8 cellular contexts compared by ENCODE assay signal in the genomic region with DNA sequence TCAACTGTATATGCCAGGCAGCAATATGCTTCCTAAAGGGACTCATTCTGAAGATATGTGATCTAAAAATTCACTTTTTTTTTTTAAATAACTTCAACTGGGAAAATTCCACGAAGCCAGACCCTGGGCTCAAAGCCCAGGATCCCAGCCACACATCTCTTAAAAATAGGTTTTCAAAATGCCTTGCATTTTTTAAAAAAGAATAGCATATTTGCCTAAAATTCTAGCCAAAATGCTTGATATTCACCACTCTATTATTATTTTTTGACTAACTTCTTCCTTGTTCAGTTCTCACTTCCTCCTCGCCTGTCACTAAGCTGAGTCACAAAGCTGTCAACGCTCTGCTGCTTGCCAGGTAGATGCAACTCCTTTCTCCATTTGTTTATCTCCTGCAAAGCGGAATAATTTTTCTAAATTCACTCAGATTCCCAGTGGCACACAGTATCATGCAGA. TPM values are rescaled to one million over a fixed set of nuclear protein-coding genes. Genes with fewer than 3 reads are reported as not detected.
A peak's percentile ranks its signal among the peaks of the same experiment; 100 is the strongest.
DNase-seq lines count a peak whose midpoint lies in the region; ATAC-seq, FAIRE-seq and TF ChIP-seq lines count a peak whose summit lies in the region.

No MANE protein-coding gene starts in this region.

- H3K27me3 ChIP-seq in endothelial cell of umbilical vein (ENCODE audit: control insufficient read depth in 2 of 2, insufficient read depth in 2 of 2, low read length in 2 of 2) (no peaks in the 10 kb centered on the region), upper lobe of right lung (no peaks in the 10 kb centered on the region)

- BruUV-seq in endothelial cell of umbilical vein (replicated peaks; lab: Mats Ljungman, UMichigan) = no TSS peak

- H3K36me3 ChIP-seq in endothelial cell of umbilical vein (ENCODE audit: control insufficient read depth in 2 of 2, extremely low read depth in 1 of 2, insufficient read depth in 2 of 2, low read length in 2 of 2) = no peaks in the 10 kb centered on the region
- H3K36me3 ChIP-seq in upper lobe of right lung = no peaks in the 10 kb centered on the region

- H3K27ac ChIP-seq in endothelial cell of umbilical vein (ENCODE audit: insufficient read depth, low read depth, low read length) = no peak overlapping the region
- no peak overlapping the region for H3K27ac ChIP-seq in upper lobe of right lung

- H4K20me1 ChIP-seq in endothelial cell of umbilical vein (replicated peaks; ENCODE audit: control insufficient read depth, extremely low read depth, insufficient read depth, low read length) = no peaks in the 10 kb centered on the region

- TF ChIP-seq CTCF in endothelial cell of umbilical vein (IDR thresholded peaks at IDR 0.05; ENCODE audit: extremely low read depth in 1 of 2, insufficient read depth in 1 of 2, low read depth in 1 of 2, low read length in 2 of 2) (no peak), upper lobe of right lung (IDR thresholded peaks at IDR 0.05) (no peak)

- H3K9ac ChIP-seq in endothelial cell of umbilical vein (replicated peaks; ENCODE audit: extremely low read depth, insufficient read depth, low read length) = no peak overlapping the region

- no peaks in the 10 kb centered on the region for H3K9me1 ChIP-seq in endothelial cell of umbilical vein (replicated peaks; ENCODE audit: control insufficient read depth, extremely low read depth, insufficient read depth, low read length)

- ATAC-seq in upper lobe of right lung (peak; percentile 28), GM19035 (IDR thresholded peaks at IDR 0.05; ENCODE audit: unreplicated experiment) (no peak)

- FAIRE-seq in endothelial cell of umbilical vein (lab: Jason Lieb, UNC) = peak; percentile 42

- dilution Hi-C loops in endothelial cell of umbilical vein (cut with MboI; ENCODE audit: extremely low pct_ligation_motif_present, low sequenced_read_pairs) = no loop called here

- intact Hi-C loops in endothelial cell of umbilical vein (cut with micrococcal nuclease) (no loop called here), upper lobe of right lung (cut with DNase I) (no loop called here)

- H3K4me2 ChIP-seq in endothelial cell of umbilical vein (ENCODE audit: insufficient read depth, low read length) = no peak overlapping the region

- H3K79me2 ChIP-seq in endothelial cell of umbilical vein (ENCODE audit: control insufficient read depth, insufficient read depth, low read length) = no peaks in the 10 kb centered on the region

- no peak overlapping the region for H2AFZ ChIP-seq in endothelial cell of umbilical vein (ENCODE audit: low read depth, low read length)

- POLR2A ChIA-PET in endothelial cell of umbilical vein (lab: Charles Lee) = no interaction called here

- no peak overlapping the region for H3K4me3 ChIP-seq in endothelial cell of umbilical vein (replicated peaks in 1 of 3; ENCODE audit: insufficient read depth in 1 of 3, low read depth in 1 of 3, low read length in 3 of 3)
- no peak overlapping the region for H3K4me3 ChIP-seq in upper lobe of right lung

- no peaks in the 10 kb centered on the region for H3K9me3 ChIP-seq in endothelial cell of umbilical vein (replicated peaks; ENCODE audit: control insufficient read depth, insufficient read depth, low read length)
- no peaks in the 10 kb centered on the region for H3K9me3 ChIP-seq in upper lobe of right lung

- CTCF ChIA-PET in endothelial cell of umbilical vein (lab: Charles Lee) = interaction anchor here (1.0 to 1.5 kb wide), 4 partner anchors 9 to 132 kb away, joined by 3 to 4 read pairs (median 4); no protein-coding TSS in a partner anchor

- H3K4me1 ChIP-seq in endothelial cell of umbilical vein (ENCODE audit: control insufficient read depth, extremely low read depth, insufficient read depth, low read length) (peaks cover 11% of the 10 kb centered on the region), upper lobe of right lung (peaks cover 20% of the 10 kb centered on the region)

- TF ChIP-seq POLR2A in endothelial cell of umbilical vein (IDR thresholded peaks at IDR 0.05; ENCODE audit: low read depth, low read length) = no peak

- peak; percentile 44 for DNase-seq in SKM-1 treated with dmso at 0.1 percent for 144 hours (lab: John Stamatoyannopoulos, UW; ENCODE audit: unreplicated experiment)
- no peak for DNase-seq in SKM-1 (lab: John Stamatoyannopoulos, UW; ENCODE audit: unreplicated experiment)
- peak; percentile 25 for DNase-seq in LoVo (ENCODE audit: low spot score)
- DNase-seq in endothelial cell of umbilical vein (ENCODE audit: low read depth, low spot score) = peak; percentile 45
- DNase-seq in upper lobe of right lung = no peak
- no peak for DNase-seq in effector CD4-positive, alpha-beta T cell
- DNase-seq in RKO (ENCODE audit: low spot score) = no peak

TF ChIP-seq in endothelial cell of umbilical vein, 7 proteins besides CTCF, POLR2A, EP300 and RAD21:
- TF ChIP-seq GATA2 (IDR thresholded peaks at IDR 0.05; ENCODE audit: insufficient read depth, insufficient read length, low read depth, low read length) (no peak), FOS (IDR thresholded peaks at IDR 0.05; ENCODE audit: borderline replicate concordance, insufficient read depth, low read length) (peak; percentile 51)

RNA-seq across cellular contexts. Expression of a gene that starts 28.0 kb away (rescaled TPM):
- total RNA-seq in endothelial cell of umbilical vein (58.9 and 67.0 TPM in 2 replicates), upper lobe of right lung (57.5 TPM)
- 75.9 and 78.9 TPM in 2 replicates for polyA plus RNA-seq in endothelial cell of umbilical vein
- polyA plus RNA-seq in endothelial cell of umbilical vein (2011; cell fraction: cytosol; rRNA removed) = 48.6 and 57.5 TPM in 2 replicates
- polyA plus RNA-seq in endothelial cell of umbilical vein (2011; cell fraction: nucleus; rRNA removed) = 95.4 and 99.1 TPM in 2 replicates
- polyA plus RNA-seq in endothelial cell of umbilical vein (2012) = 42.5 and 47.3 TPM in 2 replicates
- 73.2 and 78.6 TPM in 2 replicates for polyA minus RNA-seq in endothelial cell of umbilical vein
- polyA minus RNA-seq in endothelial cell of umbilical vein (2011; cell fraction: cytosol; rRNA and poly(A)+ RNA removed) = 16.1 TPM
- 112 and 132 TPM in 2 replicates for polyA minus RNA-seq in endothelial cell of umbilical vein (2011; cell fraction: nucleus; rRNA and poly(A)+ RNA removed)

Comparison
In these comparisons a context has a peak if more than half of its experiments do, and no peak if none do; other contexts are left out.
1. DNase-seq: peak in SKM-1 treated with dmso at 0.1 percent for 144 hours (single experiment), LoVo (single experiment) and endothelial cell of umbilical vein (single experiment); none in SKM-1 (single experiment), upper lobe of right lung (single experiment), effector CD4-positive, alpha-beta T cell (single experiment) and RKO (single experiment).